In genomic region chr6:128586095-128586494, GRCh38 we compare ENCODE assay signal across 36 cellular contexts.
A peak's percentile ranks its signal among the peaks of the same experiment; 100 is the strongest.
DNase-seq lines count a peak whose midpoint lies in the region; ATAC-seq, FAIRE-seq and TF ChIP-seq lines count a peak whose summit lies in the region.
"Had no signal": no experiment of that assay in that cellular context is flagged by ENCODE, and none has a peak within 500 bp of the region (broad histone marks: within the 10 kb centered on the region; RNA-seq: fewer than 3 reads in every experiment).

No MANE protein-coding gene starts in this region.

- WGBS in HepG2 (ENCODE audit: low lambda C conversion rate), result no CpG with 5 or more reads among the region's 1 CpG
- no CpG with 5 or more reads among the region's 1 CpG for WGBS in right lobe of liver (ENCODE audit: insufficient coverage, low coverage, low lambda C conversion rate, missing lambda C conversion rate)

- intact Hi-C loops in HepG2 (cut with micrococcal nuclease; ENCODE audit: unreplicated experiment) (no loop called here), right lobe of liver (cut with DNase I) (no loop called here)

- POLR2A ChIA-PET in HepG2 (lab: Yijun Ruan, JAX), result no interaction called here
- POLR2A ChIA-PET in CD8-positive, alpha-beta memory T cell (lab: Charles Lee), result no interaction called here

- no peaks in the 10 kb centered on the region for H4K20me1 ChIP-seq in HepG2 (ENCODE audit: insufficient read depth, low read length)
- H4K20me1 ChIP-seq: BLaER1; BLaER1 treated with 17β-estradiol and CSF1 and Interleukin-3, amounts not matched to agents 10 nM and 100 nM had no signal

- H3K27ac ChIP-seq in HepG2 (ENCODE audit: extremely low read length, insufficient read depth, low read length) (no peak overlapping the region), right lobe of liver (no peak overlapping the region)
- H3K27ac ChIP-seq in CD8-positive, alpha-beta memory T cell (ENCODE audit: low read depth, low read length), result no peak overlapping the region
- H3K27ac ChIP-seq: 22Rv1; A549; BLaER1; BLaER1 treated with 17β-estradiol and CSF1 and Interleukin-3, amounts not matched to agents 10 nM and 100 nM; C4-2B had no signal

- H3K9me3 ChIP-seq in HepG2 (ENCODE audit: low read length) (no peaks in the 10 kb centered on the region), right lobe of liver (no peaks in the 10 kb centered on the region), HAP-1 (no peaks in the 10 kb centered on the region)
- no peaks in the 10 kb centered on the region for H3K9me3 ChIP-seq in CD8-positive, alpha-beta memory T cell (ENCODE audit: low read length)
- H3K9me3 ChIP-seq: A549, BE2C, BLaER1, Caco-2 had no signal

- FAIRE-seq in HepG2 (lab: Jason Lieb, UNC) (no peak), bronchial epithelial cell (lab: Jason Lieb, UNC) (peak; percentile 40)
- FAIRE-seq: A204.1, A549, D721Med had no signal

- no peak for TF ChIP-seq RAD21 in HepG2 (CRISPR knock-in tag; IDR thresholded peaks at IDR 0.05)

- BruUV-seq in HepG2 (replicated peaks; lab: Mats Ljungman, UMichigan), result no TSS peak

- H3K79me2 ChIP-seq in HepG2 (ENCODE audit: insufficient read depth, low read length), result no peaks in the 10 kb centered on the region

- H2AFZ ChIP-seq in HepG2 (ENCODE audit: low read length), result no peak overlapping the region

- DNase-seq in activated naive CD8-positive, alpha-beta T cell treated with anti-CD3 and anti-CD28 coated beads, Interleukin-2, amount 50 U/mL, for 24 hours, result no peak
- DNase-seq in activated naive CD8-positive, alpha-beta T cell treated with anti-CD3 and anti-CD28 coated beads for 36 hours, result no peak
- no peak for DNase-seq in HepG2 (ENCODE audit: low spot score)
- no peak for DNase-seq in right lobe of liver
- no peak for DNase-seq in bronchial epithelial cell (ENCODE audit: low read depth)
- no peak for DNase-seq in stimulated activated effector memory CD8-positive, alpha-beta T cell treated with anti-CD3 and anti-CD28 coated beads, Interleukin-12 subunit alpha, Interleukin-12 subunit beta, amount 100 ng/mL, for 72 hours (ENCODE audit: low spot score in 2 of 2)
- DNase-seq in CD8-positive, alpha-beta memory T cell, result no peak
- DNase-seq in HAP-1 (ENCODE audit: low spot score in 2 of 2), result no peak
- DNase-seq: 8988T; ACHN; AML-193; BE2C; C1 segment of cervical spinal cord; Caco-2; Calu3; CD4-positive, alpha-beta memory T cell; CD4-positive, alpha-beta T cell; CD4-positive, CD25-positive, alpha-beta regulatory T cell; CD8-positive, alpha-beta T cell; COR-L47; DMS 273 treated with DMSO at 0.1 percent for 48 hours; DMS153; DMS53; DMS79; DMS79 treated with DMSO at 0.1 percent for 48 hours; DND-41; EL had no signal

- TF ChIP-seq EP300 in HepG2 (IDR thresholded peaks at IDR 0.05; ENCODE audit: low read depth in 2 of 2, low read length in 2 of 2) (no peak), HepG2 (CRISPR knock-in tag; IDR thresholded peaks at IDR 0.05; ENCODE audit: borderline replicate concordance) (no peak)

- TF ChIP-seq CTCF in HepG2 (CRISPR knock-in tag; IDR thresholded peaks at IDR 0.05), result no peak
- no peak for TF ChIP-seq CTCF in right lobe of liver (IDR thresholded peaks at IDR 0.05)
- no peak for TF ChIP-seq CTCF in bronchial epithelial cell (IDR thresholded peaks at IDR 0.05; ENCODE audit: insufficient read depth, low read length, severe bottlenecking)

- peaks cover 16% of the 10 kb centered on the region for H3K27me3 Mint-ChIP-seq in activated naive CD8-positive, alpha-beta T cell treated with anti-CD3 and anti-CD28 coated beads, Interleukin-2, amount 50 U/mL, for 24 hours
- H3K27me3 Mint-ChIP-seq in activated naive CD8-positive, alpha-beta T cell treated with anti-CD3 and anti-CD28 coated beads for 36 hours, result peaks cover 22% of the 10 kb centered on the region
- peaks cover 13 to 28% of the 10 kb centered on the region in 2 donors for H3K27me3 Mint-ChIP-seq in CD8-positive, alpha-beta memory T cell
- H3K27me3 Mint-ChIP-seq: B cell; CD4-positive, CD25-positive, alpha-beta regulatory T cell had no signal

- H3K4me3 ChIP-seq in HepG2 (replicated peaks in 1 of 3; ENCODE audit: insufficient read depth in 1 of 3, low read depth in 2 of 3, low read length in 3 of 3) (no peak overlapping the region), right lobe of liver (no peak overlapping the region), bronchial epithelial cell (ENCODE audit: low read depth, low read length) (no peak overlapping the region), HAP-1 (no peak overlapping the region)
- no peak overlapping the region for H3K4me3 ChIP-seq in CD8-positive, alpha-beta memory T cell (ENCODE audit: low read length)
- H3K4me3 ChIP-seq: A549; BLaER1; BLaER1 treated with 17β-estradiol and CSF1 and Interleukin-3, amounts not matched to agents 10 nM and 100 nM had no signal

- H3K4me1 ChIP-seq in HepG2 (ENCODE audit: insufficient read depth, low read length) (no peaks in the 10 kb centered on the region), right lobe of liver (no peaks in the 10 kb centered on the region), HAP-1 (no peaks in the 10 kb centered on the region; the same call in 1 of the 2 replicates)
- no peaks in the 10 kb centered on the region for H3K4me1 ChIP-seq in CD8-positive, alpha-beta memory T cell (ENCODE audit: insufficient read depth, low read length)
- H3K4me1 ChIP-seq: A549; BE2C; BLaER1; BLaER1 treated with 17β-estradiol and CSF1 and Interleukin-3, amounts not matched to agents 10 nM and 100 nM; Caco-2 had no signal

- H3K27ac Mint-ChIP-seq in activated naive CD8-positive, alpha-beta T cell treated with anti-CD3 and anti-CD28 coated beads, Interleukin-2, amount 50 U/mL, for 24 hours, result no peak overlapping the region
- no peak overlapping the region for H3K27ac Mint-ChIP-seq in activated naive CD8-positive, alpha-beta T cell treated with anti-CD3 and anti-CD28 coated beads for 36 hours
- H3K27ac Mint-ChIP-seq in stimulated activated effector memory CD8-positive, alpha-beta T cell treated with anti-CD3 and anti-CD28 coated beads, Interleukin-12 subunit alpha, Interleukin-12 subunit beta, amount 100 ng/mL, for 72 hours, result no peak overlapping the region
- H3K27ac Mint-ChIP-seq in CD8-positive, alpha-beta memory T cell, result no peak overlapping the region
- H3K27ac Mint-ChIP-seq: B cell; CD14-positive monocyte; CD4-positive, alpha-beta memory T cell; CD4-positive, alpha-beta T cell; CD4-positive, CD25-positive, alpha-beta regulatory T cell; CD8-positive, alpha-beta T cell had no signal

- no peak overlapping the region for H3K9ac ChIP-seq in HepG2 (ENCODE audit: insufficient read depth, low read depth, low read length)
- H3K9ac ChIP-seq: BLaER1; BLaER1 treated with 17β-estradiol and CSF1 and Interleukin-3, amounts not matched to agents 10 nM and 100 nM had no signal

- TF ChIP-seq POLR2A in HepG2 (IDR thresholded peaks at IDR 0.05; ENCODE audit: insufficient read depth in 1 of 2, low read depth in 2 of 2, low read length in 2 of 2) (no peak), right lobe of liver (IDR thresholded peaks at IDR 0.05) (no peak)

- CTCF ChIA-PET in HepG2 (lab: Yijun Ruan, JAX; ENCODE audit: low intra/inter-chr PET ratio, low total read pairs), result no interaction called here
- CTCF ChIA-PET in CD8-positive, alpha-beta memory T cell (lab: Charles Lee), result no interaction called here

- no peaks in the 10 kb centered on the region for H3K27me3 ChIP-seq in HepG2 (ENCODE audit: control insufficient read depth in 1 of 2, insufficient read depth in 2 of 2, low read length in 2 of 2)
- no peaks in the 10 kb centered on the region for H3K27me3 ChIP-seq in right lobe of liver
- no peaks in the 10 kb centered on the region for H3K27me3 ChIP-seq in bronchial epithelial cell (ENCODE audit: control insufficient read depth, insufficient read depth, low read length)
- no peaks in the 10 kb centered on the region for H3K27me3 ChIP-seq in CD8-positive, alpha-beta memory T cell (ENCODE audit: insufficient read depth, low read length, poor library complexity, severe bottlenecking)
- no peaks in the 10 kb centered on the region for H3K27me3 ChIP-seq in HAP-1 (ENCODE audit: low read depth)
- H3K27me3 ChIP-seq: BE2C; BLaER1; BLaER1 treated with 17β-estradiol and CSF1 and Interleukin-3, amounts not matched to agents 10 nM and 100 nM had no signal

- peak; percentile 40 for ATAC-seq in activated naive CD8-positive, alpha-beta T cell treated with anti-CD3 and anti-CD28 coated beads, Interleukin-2, amount 50 U/mL, for 24 hours
- ATAC-seq in HepG2 (peak; percentile 58), right lobe of liver (no peak)
- peak; percentile 51 for ATAC-seq in stimulated activated effector memory CD8-positive, alpha-beta T cell treated with anti-CD3 and anti-CD28 coated beads, Interleukin-12 subunit alpha, Interleukin-12 subunit beta, amount 100 ng/mL, for 72 hours
- ATAC-seq: A549; CD8-positive, alpha-beta T cell had no signal

- no peak overlapping the region for H3K4me3 Mint-ChIP-seq in activated naive CD8-positive, alpha-beta T cell treated with anti-CD3 and anti-CD28 coated beads, Interleukin-2, amount 50 U/mL, for 24 hours
- no peak overlapping the region for H3K4me3 Mint-ChIP-seq in activated naive CD8-positive, alpha-beta T cell treated with anti-CD3 and anti-CD28 coated beads for 36 hours
- no peak overlapping the region for H3K4me3 Mint-ChIP-seq in stimulated activated effector memory CD8-positive, alpha-beta T cell treated with anti-CD3 and anti-CD28 coated beads, Interleukin-12 subunit alpha, Interleukin-12 subunit beta, amount 100 ng/mL, for 72 hours
- H3K4me3 Mint-ChIP-seq in CD8-positive, alpha-beta memory T cell, result no peak overlapping the region
- H3K4me3 Mint-ChIP-seq: B cell; CD14-positive monocyte; CD4-positive, alpha-beta memory T cell; CD4-positive, alpha-beta T cell; CD4-positive, CD25-positive, alpha-beta regulatory T cell; CD8-positive, alpha-beta T cell had no signal

- peaks cover 14% of the 10 kb centered on the region for H3K9me3 Mint-ChIP-seq in activated naive CD8-positive, alpha-beta T cell treated with anti-CD3 and anti-CD28 coated beads, Interleukin-2, amount 50 U/mL, for 24 hours
- peaks cover 2% of the 10 kb centered on the region for H3K9me3 Mint-ChIP-seq in activated naive CD8-positive, alpha-beta T cell treated with anti-CD3 and anti-CD28 coated beads for 36 hours
- peaks cover 6% of the 10 kb centered on the region for H3K9me3 Mint-ChIP-seq in stimulated activated effector memory CD8-positive, alpha-beta T cell treated with anti-CD3 and anti-CD28 coated beads, Interleukin-12 subunit alpha, Interleukin-12 subunit beta, amount 100 ng/mL, for 72 hours
- H3K9me3 Mint-ChIP-seq in CD8-positive, alpha-beta memory T cell, result peaks cover 0 to 19% (median 3%) of the 10 kb centered on the region in 5 donors
- H3K9me3 Mint-ChIP-seq: CD4-positive, alpha-beta T cell had no signal

- in situ Hi-C loops in HepG2 (cut with HindIII; ENCODE audit: extremely low pct_ligation_motif_present, low pct_unique_long_range_greater_than_20kb), result no loop called here
- in situ Hi-C loops in HAP-1 (cut with MboI; ENCODE audit: low sequenced_read_pairs), result no loop called here

- H3K4me1 Mint-ChIP-seq in activated naive CD8-positive, alpha-beta T cell treated with anti-CD3 and anti-CD28 coated beads, Interleukin-2, amount 50 U/mL, for 24 hours, result no peaks in the 10 kb centered on the region
- no peaks in the 10 kb centered on the region for H3K4me1 Mint-ChIP-seq in activated naive CD8-positive, alpha-beta T cell treated with anti-CD3 and anti-CD28 coated beads for 36 hours
- H3K4me1 Mint-ChIP-seq in stimulated activated effector memory CD8-positive, alpha-beta T cell treated with anti-CD3 and anti-CD28 coated beads, Interleukin-12 subunit alpha, Interleukin-12 subunit beta, amount 100 ng/mL, for 72 hours, result no peaks in the 10 kb centered on the region
- no peaks in the 10 kb centered on the region for H3K4me1 Mint-ChIP-seq in CD8-positive, alpha-beta memory T cell
- H3K4me1 Mint-ChIP-seq: B cell; CD14-positive monocyte; CD4-positive, alpha-beta memory T cell; CD4-positive, CD25-positive, alpha-beta regulatory T cell had no signal

- no peak overlapping the region for H3K4me2 ChIP-seq in HepG2 (ENCODE audit: low read depth, low read length)
- H3K4me2 ChIP-seq: A549; BLaER1; BLaER1 treated with 17β-estradiol and CSF1 and Interleukin-3, amounts not matched to agents 10 nM and 100 nM had no signal

- H3K36me3 Mint-ChIP-seq in activated naive CD8-positive, alpha-beta T cell treated with anti-CD3 and anti-CD28 coated beads, Interleukin-2, amount 50 U/mL, for 24 hours (ENCODE audit: low read depth), result no peaks in the 10 kb centered on the region
- H3K36me3 Mint-ChIP-seq in activated naive CD8-positive, alpha-beta T cell treated with anti-CD3 and anti-CD28 coated beads for 36 hours, result no peaks in the 10 kb centered on the region
- H3K36me3 Mint-ChIP-seq in stimulated activated effector memory CD8-positive, alpha-beta T cell treated with anti-CD3 and anti-CD28 coated beads, Interleukin-12 subunit alpha, Interleukin-12 subunit beta, amount 100 ng/mL, for 72 hours, result no peaks in the 10 kb centered on the region
- no peaks in the 10 kb centered on the region for H3K36me3 Mint-ChIP-seq in CD8-positive, alpha-beta memory T cell
- H3K36me3 Mint-ChIP-seq: CD14-positive monocyte; CD4-positive, alpha-beta memory T cell; CD4-positive, CD25-positive, alpha-beta regulatory T cell; CD8-positive, alpha-beta T cell had no signal

- H3K36me3 ChIP-seq in HepG2 (replicated peaks in 1 of 2; ENCODE audit: control insufficient read depth in 1 of 2, insufficient read depth in 2 of 2, low read length in 2 of 2), result no peaks in the 10 kb centered on the region
- no peaks in the 10 kb centered on the region for H3K36me3 ChIP-seq in right lobe of liver
- no peaks in the 10 kb centered on the region for H3K36me3 ChIP-seq in bronchial epithelial cell (ENCODE audit: control insufficient read depth, insufficient read depth, low read length)
- H3K36me3 ChIP-seq in CD8-positive, alpha-beta memory T cell (ENCODE audit: insufficient read depth, low read length), result no peaks in the 10 kb centered on the region
- H3K36me3 ChIP-seq in HAP-1 (replicated peaks), result no peaks in the 10 kb centered on the region
- H3K36me3 ChIP-seq: BE2C; BLaER1; BLaER1 treated with 17β-estradiol and CSF1 and Interleukin-3, amounts not matched to agents 10 nM and 100 nM had no signal

Comparison
In these comparisons a context has a peak if more than half of its experiments do, and no peak if none do; other contexts are left out.
1. ATAC-seq: peak in activated naive CD8-positive, alpha-beta T cell treated with anti-CD3 and anti-CD28 coated beads, Interleukin-2, amount 50 U/mL, for 24 hours (single experiment), HepG2 (single experiment) and stimulated activated effector memory CD8-positive, alpha-beta T cell treated with anti-CD3 and anti-CD28 coated beads, Interleukin-12 subunit alpha, Interleukin-12 subunit beta, amount 100 ng/mL, for 72 hours (single experiment); none in right lobe of liver (0 of 4).